8 cellular contexts compared by ENCODE assay signal in genomic region chr19:52028027-52028779, GRCh38. TPM values are rescaled to one million over a fixed set of nuclear protein-coding genes. Genes with fewer than 3 reads are reported as not detected.
DNase-seq lines count a peak whose midpoint lies in the region; ATAC-seq, FAIRE-seq and TF ChIP-seq lines count a peak whose summit lies in the region.

ZNF614 (minus strand) TSS chr19:52028379; CDS start chr19:52025745, 2,634 bp downstream.

- POLR2A ChIA-PET in OCI-LY7 (lab: Charles Lee): no interaction called here

- H3K4me2 ChIP-seq in OCI-LY7 (ENCODE audit: low read length): peak within 1 kb of the TSS; percentile 62

- CTCF ChIA-PET in OCI-LY7 (lab: Charles Lee; ENCODE audit: unreplicated experiment): no interaction called here

- peak within 1 kb of the TSS; percentile 94 for H3K9ac ChIP-seq in HUES48 (ENCODE audit: low read depth, low read length)
- peak within 1 kb of the TSS; percentile 91 to 94 for H3K9ac ChIP-seq in mucosa of rectum (ENCODE audit: low read depth in 1 of 2, low read length in 2 of 2)

- H3K36me3 ChIP-seq in HUES48 (ENCODE audit: control insufficient read depth, insufficient read depth, low read length) (peaks cover 38% of the 10 kb centered on the region), OCI-LY7 (ENCODE audit: insufficient read depth, low read length) (peaks cover 59% of the 10 kb centered on the region), mucosa of rectum (ENCODE audit: control insufficient read depth in 2 of 2, insufficient read depth in 2 of 2, low read length in 2 of 2) (peaks cover 24 to 25% of the 10 kb centered on the region in 2 donors)

- peak within 1 kb of the TSS; percentile 98 for H3K27ac ChIP-seq in HUES48 (ENCODE audit: low read depth, low read length)
- H3K27ac ChIP-seq in OCI-LY7 (ENCODE audit: low read depth, low read length, poor library complexity, severe bottlenecking): peak within 1 kb of the TSS; percentile 62
- H3K27ac ChIP-seq in mucosa of rectum (ENCODE audit: low read depth in 2 of 2, low read length in 2 of 2): peak within 1 kb of the TSS; percentile 77 to 92

- peaks cover 32% of the 10 kb centered on the region for H3K4me1 Mint-ChIP-seq in activated T-cell treated with anti-CD3 and anti-CD28 coated beads, Interleukin-2, amount 50 U/mL, for 24 hours (ENCODE audit: low read depth)

- peak within 1 kb of the TSS; percentile 85 for H3K4me3 Mint-ChIP-seq in activated T-cell treated with anti-CD3 and anti-CD28 coated beads, Interleukin-2, amount 50 U/mL, for 24 hours

- no peaks in the 10 kb centered on the region for H3K27me3 Mint-ChIP-seq in activated T-cell treated with anti-CD3 and anti-CD28 coated beads, Interleukin-2, amount 50 U/mL, for 24 hours

- H3K36me3 Mint-ChIP-seq in activated T-cell treated with anti-CD3 and anti-CD28 coated beads, Interleukin-2, amount 50 U/mL, for 24 hours (ENCODE audit: low read depth): peaks cover 97% of the 10 kb centered on the region

- intact Hi-C loops in OCI-LY7 (cut with micrococcal nuclease; ENCODE audit: unreplicated experiment): loop anchor here (1.0 to 2.0 kb wide), 2 partner anchors 42 to 269 kb away; partner anchors contain the start of genes ZNF350 and ZNF480

- DNase-seq in D721Med (ENCODE audit: insufficient read length, low spot score): peak; percentile 67
- DNase-seq in OCI-LY7 (ENCODE audit: low spot score): peak; percentile 86
- peak; percentile 93 for DNase-seq in activated T-cell treated with anti-CD3 and anti-CD28 coated beads, Interleukin-2, amount 50 U/mL, for 24 hours
- peak; percentile 90 to 91 for DNase-seq in erythroblast (lab: John Stamatoyannopoulos, UW)
- DNase-seq in stimulated activated CD8-positive, alpha-beta memory T cell treated with anti-CD3 and anti-CD28 coated beads, Interleukin-4, amount 100 ng/mL, for 24 hours (ENCODE audit: low read depth): peak; percentile 76

- TF ChIP-seq POLR2A in erythroblast (IDR thresholded peaks at IDR 0.05; ENCODE audit: low read length): peak; percentile 72

- H3K4me1 ChIP-seq in HUES48 (ENCODE audit: control insufficient read depth, insufficient read depth, low read length) (peaks cover 5% of the 10 kb centered on the region), OCI-LY7 (ENCODE audit: insufficient read depth, low read length, poor library complexity, severe bottlenecking) (peaks cover 10% of the 10 kb centered on the region), mucosa of rectum (ENCODE audit: control insufficient read depth in 2 of 2, insufficient read depth in 2 of 2, low read length in 2 of 2) (no peaks in the 10 kb centered on the region)

- H3K27ac Mint-ChIP-seq in activated T-cell treated with anti-CD3 and anti-CD28 coated beads, Interleukin-2, amount 50 U/mL, for 24 hours: peak within 1 kb of the TSS; percentile 88

- TF ChIP-seq CTCF in D721Med (IDR thresholded peaks at IDR 0.05; ENCODE audit: insufficient read depth, missing control alignments) (no peak), OCI-LY7 (conservative IDR thresholded peaks at IDR 0.05; ENCODE audit: low read length) (no peak)

- ATAC-seq in GM21423 (IDR thresholded peaks at IDR 0.05; ENCODE audit: unreplicated experiment): peak; percentile 85

- no peaks in the 10 kb centered on the region for H4K20me1 ChIP-seq in OCI-LY7 (ENCODE audit: insufficient read depth, low read length)

- H3K27me3 ChIP-seq in HUES48 (ENCODE audit: control insufficient read depth, insufficient read depth, low read length): no peaks in the 10 kb centered on the region
- no peaks in the 10 kb centered on the region for H3K27me3 ChIP-seq in mucosa of rectum (ENCODE audit: control insufficient read depth in 2 of 2, insufficient read depth in 2 of 2, low read length in 2 of 2)

- H3K4me3 ChIP-seq in HUES48 (ENCODE audit: low read depth, low read length): peak within 1 kb of the TSS; percentile 90
- peak within 1 kb of the TSS; percentile 76 for H3K4me3 ChIP-seq in OCI-LY7 (ENCODE audit: low read depth, low read length, poor library complexity, severe bottlenecking)
- peak within 1 kb of the TSS; percentile 93 to 97 for H3K4me3 ChIP-seq in mucosa of rectum (ENCODE audit: low read length in 2 of 2)

- BruUV-seq in OCI-LY7 (replicated peaks; lab: Mats Ljungman, UMichigan): no TSS peak

- peaks cover 28% of the 10 kb centered on the region for H3K9me3 ChIP-seq in HUES48 (ENCODE audit: control insufficient read depth, insufficient read depth, low read length)
- H3K9me3 ChIP-seq in OCI-LY7 (ENCODE audit: low read length): peaks cover 26% of the 10 kb centered on the region; the same call in 1 of the 2 replicates
- peaks cover 23 to 26% of the 10 kb centered on the region in 2 donors for H3K9me3 ChIP-seq in mucosa of rectum (ENCODE audit: control insufficient read depth in 2 of 2, low read length in 2 of 2)

- FAIRE-seq in D721Med (lab: Jason Lieb, UNC): no peak

- H2AFZ ChIP-seq in OCI-LY7 (ENCODE audit: low read length): peak within 1 kb of the TSS; percentile 80

- peaks cover 27% of the 10 kb centered on the region; the same call in 1 of the 2 replicates for H3K79me2 ChIP-seq in OCI-LY7 (ENCODE audit: insufficient read depth, low read depth, low read length)

- no peaks in the 10 kb centered on the region for H3K9me2 ChIP-seq in OCI-LY7 (ENCODE audit: insufficient read depth, low read length)

- peaks cover 73% of the 10 kb centered on the region for H3K9me3 Mint-ChIP-seq in activated T-cell treated with anti-CD3 and anti-CD28 coated beads, Interleukin-2, amount 50 U/mL, for 24 hours

RNA-seq across cellular contexts. Expression of gene ZNF614, which starts in this region (rescaled TPM):
- 10.0 and 11.2 TPM in 2 replicates for total RNA-seq in OCI-LY7 (2014; rRNA removed; shearing (Covaris generic))
- total RNA-seq in OCI-LY7 (2022): 8.9 and 9.0 TPM in 2 replicates

Comparison
In these comparisons a context has a peak if more than half of its experiments do, and no peak if none do; other contexts are left out.
1. Peak in every context shown above with its lines: DNase-seq, ATAC-seq, H3K4me3 ChIP-seq and H3K27ac ChIP-seq.